Comparison of ENCODE assay signal across 25 cellular contexts in genomic region chr10:60621018-60621417, GRCh38.
"Had no signal": no experiment of that assay in that cellular context is flagged by ENCODE, and none has a peak within 500 bp of the region (broad histone marks: within the 10 kb centered on the region; RNA-seq: fewer than 3 reads in every experiment).

No MANE protein-coding gene starts in this region.

- H3K4me1 ChIP-seq: stomach, suprapubic skin, testis, tibial artery, tibial nerve, transverse colon, uterus, vagina had no signal

- H3K9me3 ChIP-seq: stomach, suprapubic skin, testis, thoracic aorta, tibial artery, tibial nerve, transverse colon, upper lobe of left lung, uterus, vagina had no signal

- ATAC-seq: stimulated activated effector memory CD8-positive, alpha-beta T cell treated with anti-CD3 and anti-CD28 coated beads, Interleukin-12 subunit alpha, Interleukin-12 subunit beta, amount 100 ng/mL, for 72 hours; stimulated activated memory B cell treated with anti-CD40 and anti-IgM and Interleukin-4, amounts not matched to agents 10 μg/mL and 1 μg/mL and 100 μg/mL, for 72 hours; stimulated activated naive B cell treated with anti-CD40 and anti-IgM and Interleukin-4, amounts not matched to agents 10 μg/mL and 1 μg/mL and 100 μg/mL, for 72 hours; stimulated activated naive CD8-positive, alpha-beta T cell treated with anti-CD3 and anti-CD28 coated beads, Interleukin-15, amount 100 ng/mL, for 72 hours; stimulated activated naive CD8-positive, alpha-beta T cell treated with anti-CD3 and anti-CD28 coated beads, Interleukin-15, Interleukin-2, amounts not matched to agents 100 U/mL and 50 U/mL, for 24 hours had no signal

- H3K27me3 ChIP-seq: stomach, suprapubic skin, testis, tibial artery, tibial nerve, transverse colon, upper lobe of left lung, uterus, vagina had no signal

- H3K4me3 ChIP-seq: stomach, suprapubic skin, testis, thoracic aorta, tibial artery, tibial nerve, transverse colon, upper lobe of left lung, uterus, vagina had no signal

- DNase-seq: stimulated activated CD4-positive, alpha-beta T cell treated with anti-CD3 and anti-CD28 coated beads, Interleukin-2, amount 100 ng/mL, for 24 hours; stimulated activated CD4-positive, alpha-beta T cell treated with anti-CD3 and anti-CD28 coated beads, Interleukin-2, amount 100 ng/mL, for 48 hours; stimulated activated CD4-positive, alpha-beta T cell treated with anti-CD3 and anti-CD28 coated beads, Interleukin-4, amount 100 ng/mL, for 1 hour; stimulated activated CD4-positive, alpha-beta T cell treated with anti-CD3 and anti-CD28 coated beads, Interleukin-4, amount 100 ng/mL, for 24 hours; stimulated activated CD4-positive, alpha-beta T cell treated with anti-CD3 and anti-CD28 coated beads, Interleukin-4, amount 100 ng/mL, for 4 hours; stimulated activated CD8-positive, alpha-beta memory T cell treated with anti-CD3 and anti-CD28 coated beads, Interleukin-4, amount 100 ng/mL, for 48 hours; stimulated activated naive B cell treated with anti-CD40 and anti-IgM and Interleukin-4, amounts not matched to agents 10 μg/mL and 1 μg/mL and 100 μg/mL, for 72 hours; stimulated activated naive CD4-positive, alpha-beta T cell; stimulated activated naive CD4-positive, alpha-beta T cell treated with Interleukin-2 at 50 U/mL for 16 hours; stimulated activated naive CD8-positive, alpha-beta T cell treated with anti-CD3 and anti-CD28 coated beads, Interleukin-15, amount 100 ng/mL, for 72 hours; stimulated activated naive CD8-positive, alpha-beta T cell treated with anti-CD3 and anti-CD28 coated beads, Interleukin-15, Interleukin-2, amounts not matched to agents 100 U/mL and 50 U/mL, for 24 hours; stomach; substantia nigra; testis; tibial artery; transverse colon; trophoblast cell; upper lobe of left lung; uterus had no signal

- H3K36me3 ChIP-seq: stomach, suprapubic skin, thoracic aorta, tibial artery, tibial nerve, transverse colon, upper lobe of left lung, uterus, vagina had no signal

- H3K27ac ChIP-seq: stomach, suprapubic skin, testis, thoracic aorta, tibial artery, tibial nerve, transverse colon, upper lobe of left lung, uterus, vagina had no signal
